In the genomic region with DNA sequence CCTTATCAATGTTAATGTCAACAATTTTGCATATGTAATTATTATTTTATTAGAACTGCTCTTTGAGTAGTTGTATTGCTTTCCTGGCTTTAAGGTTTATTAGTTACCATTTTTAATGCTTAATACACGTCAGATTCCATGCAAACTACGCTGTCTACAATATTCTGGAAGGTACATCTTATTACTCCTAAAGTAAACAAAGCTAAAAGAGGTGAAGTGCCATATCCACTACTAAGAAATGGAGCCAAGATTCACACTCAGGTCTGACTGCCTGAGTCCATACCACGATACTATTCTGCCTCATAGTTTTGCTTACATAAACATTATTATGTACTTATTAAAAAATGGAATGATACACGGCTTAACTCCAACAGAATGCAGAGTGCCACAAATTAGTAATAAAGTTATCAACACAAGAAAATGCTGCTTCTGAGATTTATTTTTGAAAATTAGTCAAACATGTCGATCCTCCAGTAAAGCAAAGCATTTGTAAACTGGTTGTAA, we compare ENCODE assay signal across 9 cellular contexts. TPM values are rescaled to one million over a fixed set of nuclear protein-coding genes. Genes with fewer than 3 reads are reported as not detected.
DNase-seq lines count a peak whose midpoint lies in the region; ATAC-seq and TF ChIP-seq lines count a peak whose summit lies in the region.
"Had no signal": no experiment of that assay in that cellular context is flagged by ENCODE, and none has a peak within 500 bp of the region (broad histone marks: within the 10 kb centered on the region; RNA-seq: fewer than 3 reads in every experiment).

No MANE protein-coding gene starts in this region.

- TF ChIP-seq CTCF in C4-2B (conservative IDR thresholded peaks at IDR 0.05) (no peak), LNCaP clone FGC (IDR thresholded peaks at IDR 0.05; ENCODE audit: control insufficient read depth, extremely low read depth, insufficient read depth) (no peak), colonic mucosa (IDR thresholded peaks at IDR 0.05) (no peak), neural progenitor cell (IDR thresholded peaks at IDR 0.05) (no peak)

- H3K4me3 Mint-ChIP-seq in neural progenitor cell, result peak overlapping the region; percentile 98

- H3K4me1 ChIP-seq in colonic mucosa (peaks cover 18% of the 10 kb centered on the region), neural progenitor cell (peaks cover 24% of the 10 kb centered on the region)

- no peaks in the 10 kb centered on the region for H3K27me3 ChIP-seq in colonic mucosa
- no peaks in the 10 kb centered on the region for H3K27me3 ChIP-seq in neural progenitor cell

- H3K27ac ChIP-seq in C4-2B (peak overlapping the region; percentile 94; the same call in 1 of the 2 replicates), colonic mucosa (peak overlapping the region; percentile 95), neural progenitor cell (peak overlapping the region; percentile 100)

- peaks cover 7% of the 10 kb centered on the region for H3K27me3 Mint-ChIP-seq in neural progenitor cell (ENCODE audit: insufficient read depth, low read depth)
- H3K27me3 Mint-ChIP-seq: effector memory CD8-positive, alpha-beta T cell had no signal

- H3K27ac Mint-ChIP-seq in neural progenitor cell, result peak overlapping the region; percentile 100

- H3K9me3 Mint-ChIP-seq in neural progenitor cell, result no peaks in the 10 kb centered on the region
- H3K9me3 Mint-ChIP-seq: effector memory CD8-positive, alpha-beta T cell had no signal

- H3F3A ChIP-seq in neural progenitor cell (ENCODE audit: low read depth), result peaks cover 14% of the 10 kb centered on the region

- H4K20me1 ChIP-seq in neural progenitor cell (ENCODE audit: low read depth), result peaks cover 30% of the 10 kb centered on the region

- no peaks in the 10 kb centered on the region for H3K36me3 ChIP-seq in colonic mucosa
- H3K36me3 ChIP-seq in neural progenitor cell, result peaks cover 12% of the 10 kb centered on the region

- H3K4me2 ChIP-seq in neural progenitor cell, result peak overlapping the region; percentile 92

- DNase-seq in LNCaP clone FGC (ENCODE audit: low read depth) (peak; percentile 56), colonic mucosa (no peak), neural progenitor cell (ENCODE audit: low spot score) (no peak), KG1 (lab: John Stamatoyannopoulos, UW) (no peak)
- no peak for DNase-seq in activated effector memory CD4-positive, alpha-beta T cell treated with Interleukin-2 at 50 U/mL for 16 hours
- DNase-seq: effector memory CD8-positive, alpha-beta T cell had no signal

- peaks cover 28% of the 10 kb centered on the region for H3K4me1 Mint-ChIP-seq in neural progenitor cell

- H3K36me3 Mint-ChIP-seq in neural progenitor cell, result peaks cover 3% of the 10 kb centered on the region

- H3K9ac ChIP-seq in colonic mucosa (ENCODE audit: low read depth in 2 of 2, low read length in 2 of 2) (peak overlapping the region in 1 of 2 donors; percentile 96), neural progenitor cell (peak overlapping the region; percentile 99)

- ATAC-seq in HG03196 (IDR thresholded peaks at IDR 0.05; ENCODE audit: unreplicated experiment) (no peak), HG02798 (IDR thresholded peaks at IDR 0.05; ENCODE audit: poor library complexity, unreplicated experiment) (no peak)

- H3K4me3 ChIP-seq in LNCaP clone FGC (ENCODE audit: low read depth, low read length) (peak overlapping the region; percentile 78), colonic mucosa (peak overlapping the region; percentile 54), neural progenitor cell (peak overlapping the region; percentile 96)

- H2AFZ ChIP-seq in neural progenitor cell (replicated peaks), result peak overlapping the region; percentile 88

- no peaks in the 10 kb centered on the region for H3K9me3 ChIP-seq in colonic mucosa
- no peaks in the 10 kb centered on the region for H3K9me3 ChIP-seq in neural progenitor cell (ENCODE audit: low read depth)

- intact Hi-C loops in colonic mucosa (cut with DNase I), result loop anchor here (10.0 kb wide), 2 partner anchors 194 to 724 kb away; partner anchors contain the start of genes CROT, DBF4 and SLC25A40

- peaks cover 46% of the 10 kb centered on the region for H3K79me2 ChIP-seq in neural progenitor cell (ENCODE audit: low read depth)

RNA-seq across cellular contexts. Expression of gene DMTF1, which starts 1.2 kb away (rescaled TPM):
- total RNA-seq in colonic mucosa (10 to 100 TPM; 44.4 to 66.0 TPM), neural progenitor cell (ENCODE audit: low replicate concordance) (145 and 176 TPM in 2 replicates)
